1 cellular context compared by ENCODE assay signal in genomic region chr6:113873043-113873667, GRCh38.
TF ChIP-seq lines count a peak whose summit lies in the region.

No MANE protein-coding gene starts in this region.

TF ChIP-seq in HepG2, 621 proteins besides CTCF, POLR2A, EP300 and RAD21 (continued from another document and continues in another):
- TF ChIP-seq TRAFD1 (CRISPR knock-in tag; IDR thresholded peaks at IDR 0.05; ENCODE audit: borderline replicate concordance) = no peak
- TF ChIP-seq ZNF33B (CRISPR knock-in tag; IDR thresholded peaks at IDR 0.05) = no peak
- no peak for TF ChIP-seq RORA (CRISPR knock-in tag; IDR thresholded peaks at IDR 0.05)
- no peak for TF ChIP-seq ONECUT2 (CRISPR knock-in tag; IDR thresholded peaks at IDR 0.05)
- TF ChIP-seq PTBP1 (IDR thresholded peaks at IDR 0.05; ENCODE audit: low read depth, low read length, poor library complexity, severe bottlenecking) = no peak
- TF ChIP-seq ZNF749 (CRISPR knock-in tag; IDR thresholded peaks at IDR 0.05; ENCODE audit: borderline replicate concordance) = no peak
- TF ChIP-seq ZNF275 (CRISPR knock-in tag; IDR thresholded peaks at IDR 0.05; ENCODE audit: borderline replicate concordance) = no peak
- TF ChIP-seq WIZ (CRISPR knock-in tag; IDR thresholded peaks at IDR 0.05) = no peak
- peak; percentile 66 for TF ChIP-seq MED1 (CRISPR knock-in tag; IDR thresholded peaks at IDR 0.05)
- TF ChIP-seq BATF2 (CRISPR knock-in tag; IDR thresholded peaks at IDR 0.05) = no peak
- no peak for TF ChIP-seq MXD1 (CRISPR knock-in tag; IDR thresholded peaks at IDR 0.05)
- peak; percentile 80 for TF ChIP-seq ELF3 (CRISPR knock-in tag; IDR thresholded peaks at IDR 0.05)
- peak; percentile 74; the same call in 1 of the 2 replicates for TF ChIP-seq KMT2B (CRISPR knock-in tag; IDR thresholded peaks at IDR 0.05)
- TF ChIP-seq ZMYM4 (CRISPR knock-in tag; IDR thresholded peaks at IDR 0.05) = peak; percentile 91
- TF ChIP-seq SOX6 (IDR thresholded peaks at IDR 0.05) = no peak
- TF ChIP-seq SOX6 (CRISPR knock-in tag; IDR thresholded peaks at IDR 0.05) = peak; percentile 60
- TF ChIP-seq KIAA2018 (CRISPR knock-in tag; IDR thresholded peaks at IDR 0.05; ENCODE audit: borderline replicate concordance) = no peak
- TF ChIP-seq SIN3A (IDR thresholded peaks at IDR 0.05; ENCODE audit: borderline replicate concordance, low read depth, low read length) = no peak
- no peak for TF ChIP-seq CEBPB (IDR thresholded peaks at IDR 0.05; ENCODE audit: borderline replicate concordance, low read depth, low read length)
- no peak for TF ChIP-seq ZNF230 (CRISPR knock-in tag; IDR thresholded peaks at IDR 0.05)
- peak; percentile 90; the same call in 1 of the 2 replicates for TF ChIP-seq HIC2 (CRISPR knock-in tag; IDR thresholded peaks at IDR 0.05; ENCODE audit: low read depth)
- TF ChIP-seq BCLAF1 (IDR thresholded peaks at IDR 0.05) = no peak
- no peak for TF ChIP-seq ZNF784 (CRISPR knock-in tag; IDR thresholded peaks at IDR 0.05; ENCODE audit: borderline replicate concordance)
- no peak for TF ChIP-seq ZMAT3 (CRISPR knock-in tag; conservative IDR thresholded peaks at IDR 0.05)
- TF ChIP-seq ZNF235 (CRISPR knock-in tag; IDR thresholded peaks at IDR 0.05; ENCODE audit: borderline replicate concordance) = no peak
- no peak for TF ChIP-seq EZH2 (conservative IDR thresholded peaks at IDR 0.05; ENCODE audit: low read depth, low read length)
- TF ChIP-seq ZNF788 (CRISPR knock-in tag; IDR thresholded peaks at IDR 0.05; ENCODE audit: borderline replicate concordance) = no peak; the same call in 1 of the 2 replicates
- TF ChIP-seq HNRNPL (IDR thresholded peaks at IDR 0.05; ENCODE audit: low read depth, low read length) = no peak
- peak; percentile 63; the same call in 1 of the 2 replicates for TF ChIP-seq ZNF543 (CRISPR knock-in tag; IDR thresholded peaks at IDR 0.05)
- TF ChIP-seq ELK4 (CRISPR knock-in tag; IDR thresholded peaks at IDR 0.05; ENCODE audit: borderline replicate concordance) = no peak
- no peak for TF ChIP-seq TFE3 (CRISPR knock-in tag; IDR thresholded peaks at IDR 0.05)
- peak; percentile 81 for TF ChIP-seq POGZ (CRISPR knock-in tag; IDR thresholded peaks at IDR 0.05)
- TF ChIP-seq ZNF570 (CRISPR knock-in tag; IDR thresholded peaks at IDR 0.05; ENCODE audit: borderline replicate concordance) = no peak
- TF ChIP-seq HDAC1 (CRISPR knock-in tag; IDR thresholded peaks at IDR 0.05) = 0 out of 2 replicates have a peak, but pooled peaks have one; percentile 30
- TF ChIP-seq ZNF160 (CRISPR knock-in tag; IDR thresholded peaks at IDR 0.05) = no peak
- TF ChIP-seq RBM39 (IDR thresholded peaks at IDR 0.05; ENCODE audit: low read depth, low read length, poor library complexity, severe bottlenecking) = no peak
- no peak for TF ChIP-seq MXD3 (CRISPR knock-in tag; IDR thresholded peaks at IDR 0.05)
